ENCODE assay signal across 1 cellular context in genomic region chr19:292951-293350, GRCh38.
TF ChIP-seq lines count a peak whose summit lies in the region.

No MANE protein-coding gene starts in this region.

TF ChIP-seq in H1, 55 proteins besides CTCF, POLR2A, EP300 and RAD21:
- TF ChIP-seq SP4 (IDR thresholded peaks at IDR 0.05; ENCODE audit: low read length) (no peak), TBP (IDR thresholded peaks at IDR 0.05; ENCODE audit: low read depth, low read length) (no peak), POLR2AphosphoS5 (IDR thresholded peaks at IDR 0.05; ENCODE audit: low read depth, low read length) (no peak), POU5F1 (IDR thresholded peaks at IDR 0.05; ENCODE audit: low read depth, low read length) (no peak), SRF (IDR thresholded peaks at IDR 0.05; ENCODE audit: low read depth, low read length) (no peak), SP1 (IDR thresholded peaks at IDR 0.05; ENCODE audit: low read depth, low read length) (no peak), USF2 (IDR thresholded peaks at IDR 0.05; ENCODE audit: low read length) (no peak), NANOG (IDR thresholded peaks at IDR 0.05; ENCODE audit: insufficient read depth, low read depth, low read length, poor library complexity, severe bottlenecking) (no peak), SUZ12 (IDR thresholded peaks at IDR 0.05; ENCODE audit: low read length) (no peak), CBX5 (IDR thresholded peaks at IDR 0.05; ENCODE audit: low read depth, low read length) (no peak), JUN (IDR thresholded peaks at IDR 0.05; ENCODE audit: low read depth, low read length) (no peak), YY1 (IDR thresholded peaks at IDR 0.05; ENCODE audit: low read depth, low read length) (no peak), CHD2 (IDR thresholded peaks at IDR 0.05; ENCODE audit: low read length) (no peak), ZNF274 (IDR thresholded peaks at IDR 0.05; ENCODE audit: borderline replicate concordance, extremely low read depth, low read length) (no peak), ASH2L (IDR thresholded peaks at IDR 0.05; ENCODE audit: low read length) (no peak), JUND (IDR thresholded peaks at IDR 0.05; ENCODE audit: low read length) (no peak)
TF ChIP-seq in H1: peak in this region for 0.
